33 cellular contexts compared by ENCODE assay signal in the genomic region with DNA sequence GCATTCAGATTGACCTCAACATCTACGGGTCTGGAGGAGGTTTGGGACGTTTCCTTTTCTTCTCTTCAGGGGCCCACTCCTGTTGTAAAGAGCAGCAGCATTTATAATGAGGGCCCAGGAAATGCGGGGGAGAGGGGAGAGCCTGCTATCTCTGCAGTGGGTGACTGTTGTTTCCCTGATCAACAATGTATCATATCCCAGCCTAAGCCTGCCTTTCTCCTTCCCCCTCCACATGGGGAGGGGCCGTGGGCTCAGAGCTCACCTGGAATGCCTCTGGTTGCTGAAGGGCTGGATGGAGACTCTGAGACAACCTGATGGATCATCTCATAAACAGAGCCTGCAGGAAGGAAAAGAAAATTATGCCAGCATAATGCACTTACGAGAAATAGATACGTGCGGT. TPM values are rescaled to one million over a fixed set of nuclear protein-coding genes. Genes with fewer than 3 reads are reported as not detected.
"Had no signal": no experiment of that assay in that cellular context is flagged by ENCODE, and none has a peak within 500 bp of the region (broad histone marks: within the 10 kb centered on the region; RNA-seq: fewer than 3 reads in every experiment).

No MANE protein-coding gene starts in this region.

- H3K27ac ChIP-seq: coronary artery, dorsolateral prefrontal cortex, left ventricle myocardium inferior, right atrium auricular region, suprapubic skin, transverse colon had no signal

- H3K4me3 ChIP-seq: coronary artery, dorsolateral prefrontal cortex, left ventricle myocardium inferior, lung, mucosa of descending colon, right atrium auricular region, suprapubic skin, transverse colon had no signal

- ATAC-seq: activated CD8-positive, alpha-beta T cell treated with anti-CD3 and anti-CD28 coated beads for 36 hours; activated naive CD4-positive, alpha-beta T cell treated with anti-CD3 and anti-CD28 coated beads, Interleukin-2, amount 50 U/mL, for 72 hours; mucosa of descending colon; stimulated activated naive B cell treated with anti-CD40 and anti-IgM and Interleukin-4, amounts not matched to agents 10 μg/mL and 1 μg/mL and 100 μg/mL, for 72 hours had no signal

- H3K36me3 ChIP-seq: left ventricle myocardium inferior, right atrium auricular region, suprapubic skin, transverse colon had no signal

- H3K4me3 Mint-ChIP-seq: activated CD8-positive, alpha-beta T cell treated with anti-CD3 and anti-CD28 coated beads for 36 hours; central memory CD8-positive, alpha-beta T cell; natural killer cell treated with Interleukin-12 subunit alpha and Interleukin-12 subunit beta and Interleukin-15 and Interleukin-18, amount 100 ng/mL, for 72 hours; stimulated activated naive B cell treated with anti-CD40 and anti-IgM and Interleukin-4, amounts not matched to agents 10 μg/mL and 1 μg/mL and 100 μg/mL, for 72 hours had no signal

- H3K36me3 Mint-ChIP-seq: activated naive CD4-positive, alpha-beta T cell treated with anti-CD3 and anti-CD28 coated beads, Interleukin-2, amount 50 U/mL, for 72 hours; natural killer cell treated with Interleukin-12 subunit alpha and Interleukin-12 subunit beta and Interleukin-15 and Interleukin-18, amount 100 ng/mL, for 72 hours; stimulated activated naive B cell treated with anti-CD40 and anti-IgM and Interleukin-4, amounts not matched to agents 10 μg/mL and 1 μg/mL and 100 μg/mL, for 72 hours had no signal

- H3K9me3 Mint-ChIP-seq: activated CD8-positive, alpha-beta T cell treated with anti-CD3 and anti-CD28 coated beads for 36 hours; activated naive CD4-positive, alpha-beta T cell treated with anti-CD3 and anti-CD28 coated beads, Interleukin-2, amount 50 U/mL, for 72 hours; activated T-helper 2 cell treated with anti-CD3 and anti-CD28 coated beads, Interferon-gamma antibody, Interleukin-2, Interleukin-4, amounts not matched to agents 10 μg/mL and 5 μg/mL and 100 μg/mL, durations not matched to agents 14 hours and 24 hours and 36 hours; central memory CD8-positive, alpha-beta T cell; natural killer cell treated with Interleukin-12 subunit alpha and Interleukin-12 subunit beta and Interleukin-15 and Interleukin-18, amount 100 ng/mL, for 72 hours; stimulated activated naive B cell treated with anti-CD40 and anti-IgM and Interleukin-4, amounts not matched to agents 10 μg/mL and 1 μg/mL and 100 μg/mL, for 72 hours had no signal

- DNase-seq: activated CD4-positive, alpha-beta T cell treated with anti-CD3 and anti-CD28 coated beads for 1 hour; activated CD4-positive, alpha-beta T cell treated with anti-CD3 and anti-CD28 coated beads, Interleukin-2, amount 50 U/mL, for 1 hour; activated CD8-positive, alpha-beta T cell treated with anti-CD3 and anti-CD28 coated beads for 36 hours; activated naive CD4-positive, alpha-beta T cell; activated T-cell treated with anti-CD3 and anti-CD28 coated beads, Interleukin-2, amount 50 U/mL, for 48 hours; anterior cingulate cortex; dorsolateral prefrontal cortex; effector memory CD4-positive, alpha-beta T cell; erythroblast; head of caudate nucleus; hippocampal formation; kidney glomerular epithelial cell; left ventricle myocardium inferior; mucosa of descending colon; stimulated activated CD4-positive, alpha-beta T cell treated with anti-CD3 and anti-CD28 coated beads, Interleukin-15, amount 100 ng/mL, for 24 hours; stimulated activated CD4-positive, alpha-beta T cell treated with anti-CD3 and anti-CD28 coated beads, Interleukin-2, amount 100 ng/mL, for 24 hours; stimulated activated naive B cell treated with anti-CD40 and anti-IgM and Interleukin-4, amounts not matched to agents 10 μg/mL and 1 μg/mL and 100 μg/mL, for 72 hours; T-helper 2 cell; transverse colon had no signal

- H3K27me3 ChIP-seq: dorsolateral prefrontal cortex, right atrium auricular region, suprapubic skin, transverse colon had no signal

- H3K27ac Mint-ChIP-seq: activated CD8-positive, alpha-beta T cell treated with anti-CD3 and anti-CD28 coated beads for 36 hours; activated naive CD4-positive, alpha-beta T cell treated with anti-CD3 and anti-CD28 coated beads, Interleukin-2, amount 50 U/mL, for 72 hours; activated T-helper 2 cell treated with anti-CD3 and anti-CD28 coated beads, Interferon-gamma antibody, Interleukin-2, Interleukin-4, amounts not matched to agents 10 μg/mL and 5 μg/mL and 100 μg/mL, durations not matched to agents 14 hours and 24 hours and 36 hours; natural killer cell treated with Interleukin-12 subunit alpha and Interleukin-12 subunit beta and Interleukin-15 and Interleukin-18, amount 100 ng/mL, for 72 hours; stimulated activated naive B cell treated with anti-CD40 and anti-IgM and Interleukin-4, amounts not matched to agents 10 μg/mL and 1 μg/mL and 100 μg/mL, for 72 hours had no signal

- H3K9me3 ChIP-seq: left ventricle myocardium inferior, mucosa of descending colon, right atrium auricular region, suprapubic skin, transverse colon had no signal

RNA-seq across cellular contexts. Expression of a gene that starts 36.0 kb away (rescaled TPM):
- total RNA-seq: activated CD8-positive, alpha-beta T cell treated with anti-CD3 and anti-CD28 coated beads for 36 hours; activated naive CD4-positive, alpha-beta T cell treated with anti-CD3 and anti-CD28 coated beads, Interleukin-2, amount 50 U/mL, for 72 hours; activated T-helper 2 cell treated with anti-CD3 and anti-CD28 coated beads, Interferon-gamma antibody, Interleukin-2, Interleukin-4, amounts not matched to agents 10 μg/mL and 5 μg/mL and 100 μg/mL, durations not matched to agents 14 hours and 24 hours and 36 hours; bronchial epithelial cell; fibroblast of lung; fibroblast of villous mesenchyme; left ventricle myocardium inferior; lung; mesenteric fat pad; mucosa of descending colon; natural killer cell treated with Interleukin-12 subunit alpha and Interleukin-12 subunit beta and Interleukin-15 and Interleukin-18, amount 100 ng/mL, for 72 hours; omental fat pad; pulmonary artery endothelial cell; right atrium auricular region; transverse colon had no signal
- polyA plus RNA-seq: fibroblast of lung, lung had no signal
